21 cellular contexts compared by ENCODE assay signal in genomic region chr1:43312638-43313515, GRCh38. TPM values are rescaled to one million over a fixed set of nuclear protein-coding genes. Genes with fewer than 3 reads are reported as not detected.
"Had no signal": no experiment of that assay in that cellular context is flagged by ENCODE, and none has a peak within 500 bp of the region (broad histone marks: within the 10 kb centered on the region; RNA-seq: fewer than 3 reads in every experiment).

No MANE protein-coding gene starts in this region.

- H3K4me1 ChIP-seq: esophagus muscularis mucosa, psoas muscle, sigmoid colon had no signal

- H3K27ac ChIP-seq: esophagus muscularis mucosa, psoas muscle, sigmoid colon had no signal

- H3K27ac Mint-ChIP-seq: activated CD4-positive, alpha-beta T cell treated with anti-CD3 and anti-CD28 coated beads, Interleukin-2, amount 10 ng/mL, durations not matched to agents 7 days and 5 days; activated naive CD8-positive, alpha-beta T cell treated with anti-CD3 and anti-CD28 coated beads, Interleukin-2, amount 50 U/mL, for 24 hours; activated T-helper 1 cell treated with anti-CD3 and anti-CD28 coated beads, Interleukin-12 subunit alpha, Interleukin-12 subunit beta, Interleukin-2, Interleukin-4 antibody, amounts not matched to agents 30 ng/mL and 10 ng/mL and 1 ng/mL, durations not matched to agents 14 hours and 24 hours and 36 hours; natural killer cell treated with Interleukin-12 subunit alpha and Interleukin-12 subunit beta and Interleukin-15 and Interleukin-18, amount 100 ng/mL, for 72 hours had no signal

- H3K9me3 ChIP-seq: esophagus muscularis mucosa, psoas muscle, sigmoid colon, tibial nerve had no signal

- H3K27me3 Mint-ChIP-seq: activated CD4-positive, alpha-beta T cell treated with anti-CD3 and anti-CD28 coated beads, Interleukin-2, amount 10 ng/mL, durations not matched to agents 7 days and 5 days; activated naive CD8-positive, alpha-beta T cell treated with anti-CD3 and anti-CD28 coated beads, Interleukin-2, amount 50 U/mL, for 24 hours; natural killer cell treated with Interleukin-12 subunit alpha and Interleukin-12 subunit beta and Interleukin-15 and Interleukin-18, amount 100 ng/mL, for 72 hours had no signal

- H3K4me3 Mint-ChIP-seq: activated CD4-positive, alpha-beta T cell treated with anti-CD3 and anti-CD28 coated beads, Interleukin-2, amount 10 ng/mL, durations not matched to agents 7 days and 5 days; activated naive CD8-positive, alpha-beta T cell treated with anti-CD3 and anti-CD28 coated beads, Interleukin-2, amount 50 U/mL, for 24 hours; activated T-helper 1 cell treated with anti-CD3 and anti-CD28 coated beads, Interleukin-12 subunit alpha, Interleukin-12 subunit beta, Interleukin-2, Interleukin-4 antibody, amounts not matched to agents 30 ng/mL and 10 ng/mL and 1 ng/mL, durations not matched to agents 14 hours and 24 hours and 36 hours; natural killer cell treated with Interleukin-12 subunit alpha and Interleukin-12 subunit beta and Interleukin-15 and Interleukin-18, amount 100 ng/mL, for 72 hours had no signal

- DNase-seq: activated CD4-positive, alpha-beta T cell treated with anti-CD3 and anti-CD28 coated beads, Interleukin-2, amount 10 ng/mL, durations not matched to agents 7 days and 5 days; activated CD4-positive, CD25-positive, alpha-beta regulatory T cell; activated CD8-positive, alpha-beta memory T cell treated with anti-CD3 and anti-CD28 coated beads, Interleukin-2, amount 50 U/mL, for 48 hours; activated naive CD4-positive, alpha-beta T cell treated with Interleukin-2 at 50 U/mL for 16 hours; activated naive CD8-positive, alpha-beta T cell treated with anti-CD3 and anti-CD28 coated beads, Interleukin-2, amount 50 U/mL, for 24 hours; hypothalamus; kidney; left ventricle myocardium superior; psoas muscle; sigmoid colon; stimulated activated CD4-positive, alpha-beta T cell treated with anti-CD3 and anti-CD28 coated beads, Interleukin-1b, Interleukin-23, amount 100 ng/mL, for 48 hours; T-helper 2 cell had no signal

- H3K27me3 ChIP-seq: esophagus muscularis mucosa, sigmoid colon, tibial nerve had no signal

- H3K4me3 ChIP-seq: esophagus muscularis mucosa, psoas muscle, sigmoid colon, tibial nerve had no signal

- ATAC-seq: activated naive CD8-positive, alpha-beta T cell treated with anti-CD3 and anti-CD28 coated beads, Interleukin-2, amount 50 U/mL, for 24 hours; left ventricle myocardium superior; natural killer cell treated with Interleukin-12 subunit alpha and Interleukin-12 subunit beta and Interleukin-15 and Interleukin-18, amount 100 ng/mL, for 72 hours; psoas muscle had no signal

- H3K9me3 Mint-ChIP-seq: activated CD4-positive, alpha-beta T cell treated with anti-CD3 and anti-CD28 coated beads, Interleukin-2, amount 10 ng/mL, durations not matched to agents 7 days and 5 days; activated naive CD8-positive, alpha-beta T cell treated with anti-CD3 and anti-CD28 coated beads, Interleukin-2, amount 50 U/mL, for 24 hours; activated T-helper 1 cell treated with anti-CD3 and anti-CD28 coated beads, Interleukin-12 subunit alpha, Interleukin-12 subunit beta, Interleukin-2, Interleukin-4 antibody, amounts not matched to agents 30 ng/mL and 10 ng/mL and 1 ng/mL, durations not matched to agents 14 hours and 24 hours and 36 hours; natural killer cell treated with Interleukin-12 subunit alpha and Interleukin-12 subunit beta and Interleukin-15 and Interleukin-18, amount 100 ng/mL, for 72 hours had no signal

- H3K4me1 Mint-ChIP-seq: activated CD4-positive, alpha-beta T cell treated with anti-CD3 and anti-CD28 coated beads, Interleukin-2, amount 10 ng/mL, durations not matched to agents 7 days and 5 days; activated naive CD8-positive, alpha-beta T cell treated with anti-CD3 and anti-CD28 coated beads, Interleukin-2, amount 50 U/mL, for 24 hours had no signal

- H3K36me3 Mint-ChIP-seq: natural killer cell treated with Interleukin-12 subunit alpha and Interleukin-12 subunit beta and Interleukin-15 and Interleukin-18, amount 100 ng/mL, for 72 hours had no signal

RNA-seq across cellular contexts. Expression of gene TIE1, which starts 12.1 kb away (rescaled TPM):
- total RNA-seq: activated CD4-positive, alpha-beta T cell treated with anti-CD3 and anti-CD28 coated beads, Interleukin-2, amount 10 ng/mL, durations not matched to agents 7 days and 5 days had no signal

RNA-seq across cellular contexts. Expression of gene MPL, which starts 24.7 kb away (rescaled TPM):
- total RNA-seq: activated CD4-positive, alpha-beta T cell treated with anti-CD3 and anti-CD28 coated beads, Interleukin-2, amount 10 ng/mL, durations not matched to agents 7 days and 5 days; activated T-helper 1 cell treated with anti-CD3 and anti-CD28 coated beads, Interleukin-12 subunit alpha, Interleukin-12 subunit beta, Interleukin-2, Interleukin-4 antibody, amounts not matched to agents 30 ng/mL and 10 ng/mL and 1 ng/mL, durations not matched to agents 14 hours and 24 hours and 36 hours; glomerular endothelial cell; natural killer cell treated with Interleukin-12 subunit alpha and Interleukin-12 subunit beta and Interleukin-15 and Interleukin-18, amount 100 ng/mL, for 72 hours; sigmoid colon had no signal
- polyA plus RNA-seq: sigmoid colon had no signal

RNA-seq across cellular contexts. Expression of gene C1orf210, which starts 27.5 kb away (rescaled TPM):
- total RNA-seq: activated CD4-positive, alpha-beta T cell treated with anti-CD3 and anti-CD28 coated beads, Interleukin-2, amount 10 ng/mL, durations not matched to agents 7 days and 5 days; activated T-helper 1 cell treated with anti-CD3 and anti-CD28 coated beads, Interleukin-12 subunit alpha, Interleukin-12 subunit beta, Interleukin-2, Interleukin-4 antibody, amounts not matched to agents 30 ng/mL and 10 ng/mL and 1 ng/mL, durations not matched to agents 14 hours and 24 hours and 36 hours; cardiac septum; esophagus muscularis mucosa; glomerular endothelial cell; left ventricle myocardium superior; mesenteric fat pad; natural killer cell treated with Interleukin-12 subunit alpha and Interleukin-12 subunit beta and Interleukin-15 and Interleukin-18, amount 100 ng/mL, for 72 hours; omental fat pad; psoas muscle; tibial nerve had no signal

RNA-seq across cellular contexts. Expression of gene TMEM125, which starts 43.1 kb away (rescaled TPM):
- total RNA-seq: activated CD4-positive, alpha-beta T cell treated with anti-CD3 and anti-CD28 coated beads, Interleukin-2, amount 10 ng/mL, durations not matched to agents 7 days and 5 days; activated T-helper 1 cell treated with anti-CD3 and anti-CD28 coated beads, Interleukin-12 subunit alpha, Interleukin-12 subunit beta, Interleukin-2, Interleukin-4 antibody, amounts not matched to agents 30 ng/mL and 10 ng/mL and 1 ng/mL, durations not matched to agents 14 hours and 24 hours and 36 hours; cardiac septum; glomerular endothelial cell; left ventricle myocardium superior; mesenteric fat pad; natural killer cell treated with Interleukin-12 subunit alpha and Interleukin-12 subunit beta and Interleukin-15 and Interleukin-18, amount 100 ng/mL, for 72 hours; psoas muscle; sigmoid colon; subcutaneous adipose tissue had no signal
- polyA plus RNA-seq: psoas muscle had no signal
